ENCODE assay signal across 8 cellular contexts in the genomic region with DNA sequence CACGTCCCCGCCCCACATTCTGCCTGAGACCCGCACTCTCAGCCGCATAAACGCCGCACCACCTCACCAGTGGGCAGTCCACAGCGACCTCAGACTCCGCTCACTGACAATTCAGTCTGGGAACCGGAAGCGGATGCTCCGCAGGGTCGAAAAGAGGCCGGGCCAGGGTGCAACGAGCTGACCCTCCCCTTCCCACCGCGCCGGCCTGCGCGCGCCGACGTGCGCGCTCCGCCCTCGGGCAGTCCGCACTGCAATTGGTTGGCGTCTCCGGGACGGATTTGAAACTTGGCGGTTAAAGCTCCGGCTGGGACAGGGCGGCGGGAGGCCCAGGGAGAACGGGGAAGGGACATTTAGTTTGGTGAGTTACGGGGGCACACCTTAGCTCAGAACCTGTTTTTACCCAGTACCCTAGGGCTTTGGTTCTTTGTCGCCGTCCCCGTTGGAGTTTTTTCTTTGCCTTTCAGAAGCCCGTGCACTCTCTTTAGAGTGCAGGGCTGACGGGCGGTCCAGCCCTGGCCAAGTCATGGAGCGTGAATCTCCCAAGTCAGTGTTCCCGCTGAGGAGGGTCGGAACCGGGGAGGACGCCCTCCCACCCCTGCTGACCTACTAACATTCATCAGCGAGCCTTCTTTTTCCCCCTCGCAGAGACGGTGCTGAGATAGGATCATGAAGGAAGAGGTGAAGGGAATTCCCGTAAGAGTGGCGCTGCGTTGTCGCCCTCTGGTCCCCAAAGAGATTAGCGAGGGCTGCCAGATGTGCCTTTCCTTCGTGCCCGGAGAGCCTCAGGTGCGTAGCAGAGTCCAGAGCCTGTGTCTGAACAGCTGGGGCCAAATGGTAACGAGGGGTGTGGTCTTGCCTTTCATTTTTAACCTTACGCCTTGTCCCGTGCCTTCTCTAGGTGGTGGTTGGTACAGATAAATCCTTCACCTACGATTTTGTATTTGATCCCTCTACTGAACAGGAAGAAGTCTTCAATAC. TPM values are rescaled to one million over a fixed set of nuclear protein-coding genes. Genes with fewer than 3 reads are reported as not detected.
DNase-seq lines count a peak whose midpoint lies in the region; FAIRE-seq and TF ChIP-seq lines count a peak whose summit lies in the region.

A gene with protein sequence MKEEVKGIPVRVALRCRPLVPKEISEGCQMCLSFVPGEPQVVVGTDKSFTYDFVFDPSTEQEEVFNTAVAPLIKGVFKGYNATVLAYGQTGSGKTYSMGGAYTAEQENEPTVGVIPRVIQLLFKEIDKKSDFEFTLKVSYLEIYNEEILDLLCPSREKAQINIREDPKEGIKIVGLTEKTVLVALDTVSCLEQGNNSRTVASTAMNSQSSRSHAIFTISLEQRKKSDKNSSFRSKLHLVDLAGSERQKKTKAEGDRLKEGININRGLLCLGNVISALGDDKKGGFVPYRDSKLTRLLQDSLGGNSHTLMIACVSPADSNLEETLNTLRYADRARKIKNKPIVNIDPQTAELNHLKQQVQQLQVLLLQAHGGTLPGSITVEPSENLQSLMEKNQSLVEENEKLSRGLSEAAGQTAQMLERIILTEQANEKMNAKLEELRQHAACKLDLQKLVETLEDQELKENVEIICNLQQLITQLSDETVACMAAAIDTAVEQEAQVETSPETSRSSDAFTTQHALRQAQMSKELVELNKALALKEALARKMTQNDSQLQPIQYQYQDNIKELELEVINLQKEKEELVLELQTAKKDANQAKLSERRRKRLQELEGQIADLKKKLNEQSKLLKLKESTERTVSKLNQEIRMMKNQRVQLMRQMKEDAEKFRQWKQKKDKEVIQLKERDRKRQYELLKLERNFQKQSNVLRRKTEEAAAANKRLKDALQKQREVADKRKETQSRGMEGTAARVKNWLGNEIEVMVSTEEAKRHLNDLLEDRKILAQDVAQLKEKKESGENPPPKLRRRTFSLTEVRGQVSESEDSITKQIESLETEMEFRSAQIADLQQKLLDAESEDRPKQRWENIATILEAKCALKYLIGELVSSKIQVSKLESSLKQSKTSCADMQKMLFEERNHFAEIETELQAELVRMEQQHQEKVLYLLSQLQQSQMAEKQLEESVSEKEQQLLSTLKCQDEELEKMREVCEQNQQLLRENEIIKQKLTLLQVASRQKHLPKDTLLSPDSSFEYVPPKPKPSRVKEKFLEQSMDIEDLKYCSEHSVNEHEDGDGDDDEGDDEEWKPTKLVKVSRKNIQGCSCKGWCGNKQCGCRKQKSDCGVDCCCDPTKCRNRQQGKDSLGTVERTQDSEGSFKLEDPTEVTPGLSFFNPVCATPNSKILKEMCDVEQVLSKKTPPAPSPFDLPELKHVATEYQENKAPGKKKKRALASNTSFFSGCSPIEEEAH (plus strand): TSS at position 312 of the 978 bp plus-strand sequence. CDS start 355 bp downstream, at position 667.
A gene with protein sequence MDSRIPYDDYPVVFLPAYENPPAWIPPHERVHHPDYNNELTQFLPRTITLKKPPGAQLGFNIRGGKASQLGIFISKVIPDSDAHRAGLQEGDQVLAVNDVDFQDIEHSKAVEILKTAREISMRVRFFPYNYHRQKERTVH (minus strand): TSS at position 135 of the 978 bp plus-strand sequence. CDS start 586 bp downstream, outside the sequence.

- no peak for TF ChIP-seq CTCF in LNCaP clone FGC (IDR thresholded peaks at IDR 0.05; ENCODE audit: control insufficient read depth, extremely low read depth, insufficient read depth)

- in situ Hi-C loops in G401 (cut with HindIII; ENCODE audit: low sequenced_read_pairs), result no loop called here

- DNase-seq in G401 (ENCODE audit: low spot score), result peak; percentile 68
- DNase-seq in H4 (ENCODE audit: low spot score), result peak; percentile 76
- peak; percentile 58 for DNase-seq in LNCaP clone FGC (ENCODE audit: low read depth)
- peak; percentile 82 to 84 for DNase-seq in SJSA1 (ENCODE audit: low read depth in 1 of 2, low spot score in 2 of 2)
- peak; percentile 11 to 53 (median 24) for DNase-seq in activated naive CD4-positive, alpha-beta T cell (lab: John Stamatoyannopoulos, UW)
- DNase-seq in frontal cortex (ENCODE audit: low spot score in 2 of 2), result peak; percentile 60 to 82
- DNase-seq in non-pigmented ciliary epithelial cell (ENCODE audit: low read depth), result peak; percentile 26
- peak; percentile 62 for DNase-seq in superior temporal gyrus (ENCODE audit: extremely low spot score)

- H3K4me1 ChIP-seq in SJSA1 (replicated peaks), result peaks cover 5% of the 10 kb centered on the region; the same call in 1 of the 2 replicates

- no peaks in the 10 kb centered on the region for H3K27me3 ChIP-seq in SJSA1 (replicated peaks)

- peaks cover 37% of the 10 kb centered on the region for H3K36me3 ChIP-seq in SJSA1

- no peaks in the 10 kb centered on the region for H3K9me3 ChIP-seq in SJSA1 (replicated peaks)

- peak within 1 kb of the TSS; percentile 90 for H3K27ac ChIP-seq in SJSA1

- FAIRE-seq in frontal cortex (lab: Jason Lieb, UNC), result no peak

- H3K4me3 ChIP-seq in LNCaP clone FGC (ENCODE audit: low read depth, low read length), result peak within 1 kb of the TSS; percentile 79
- peak within 1 kb of the TSS; percentile 68 for H3K4me3 ChIP-seq in SJSA1

RNA-seq across cellular contexts. Expression of the first gene that starts in this region (rescaled TPM):
- total RNA-seq in G401 (2014; rRNA removed; shearing (Covaris generic)), result 33.4 and 38.1 TPM in 2 replicates
- total RNA-seq in H4 (2014; rRNA removed; shearing (Covaris generic)), result 37.5 TPM in 2 replicates
- 56.3 and 66.2 TPM in 2 replicates for total RNA-seq in SJSA1 (2014; rRNA removed; shearing (Covaris generic))
- total RNA-seq in frontal cortex, result 2.9 TPM

RNA-seq across cellular contexts. Expression of the second gene that starts in this region (rescaled TPM):
- total RNA-seq in G401 (2014; rRNA removed; shearing (Covaris generic)), result 38.8 and 55.4 TPM in 2 replicates
- 84.9 and 146 TPM in 2 replicates for total RNA-seq in H4 (2014; rRNA removed; shearing (Covaris generic))
- total RNA-seq in SJSA1 (2014; rRNA removed; shearing (Covaris generic)), result 70.9 and 85.6 TPM in 2 replicates
- 31.4 TPM for total RNA-seq in frontal cortex

Comparison
In these comparisons a context has a peak if more than half of its experiments do, and no peak if none do; other contexts are left out.
1. Peak in every context shown above with its lines: DNase-seq, H3K4me3 ChIP-seq and H3K27ac ChIP-seq.
2. DNase-seq: peak in every context shown above with its lines; median percentile 83 in SJSA1; 76 in H4; 71 in frontal cortex; 68 in G401; 62 in superior temporal gyrus; 58 in LNCaP clone FGC; 26 in non-pigmented ciliary epithelial cell; 24 in activated naive CD4-positive, alpha-beta T cell.